15 cellular contexts compared by ENCODE assay signal in the genomic region with DNA sequence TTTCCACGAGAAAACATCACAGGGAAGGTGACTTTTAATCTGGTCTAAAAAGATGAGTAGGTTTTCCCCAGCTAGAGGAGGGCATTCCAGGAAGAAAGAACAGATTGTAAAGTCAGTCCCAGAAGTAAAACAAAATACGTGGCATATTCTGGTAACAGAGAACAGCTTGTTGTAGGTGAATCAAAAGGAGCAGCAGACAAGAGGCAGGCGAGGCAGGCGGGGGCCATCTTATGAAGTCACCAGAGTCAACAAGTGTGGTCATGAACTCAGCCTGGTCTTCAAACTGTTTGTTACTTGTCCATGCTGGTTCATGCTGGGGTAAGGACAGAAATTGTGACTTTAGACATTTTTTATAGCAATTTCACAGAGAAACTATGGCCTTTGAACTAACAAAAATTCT. TPM values are rescaled to one million over a fixed set of nuclear protein-coding genes. Genes with fewer than 3 reads are reported as not detected.
DNase-seq lines count a peak whose midpoint lies in the region; ATAC-seq and TF ChIP-seq lines count a peak whose summit lies in the region.
"Had no signal": no experiment of that assay in that cellular context is flagged by ENCODE, and none has a peak within 500 bp of the region (broad histone marks: within the 10 kb centered on the region; RNA-seq: fewer than 3 reads in every experiment).

No MANE protein-coding gene starts in this region.

- no peak overlapping the region for H3K4me3 ChIP-seq in esophagus muscularis mucosa
- no peak overlapping the region for H3K4me3 ChIP-seq in skeletal muscle tissue (ENCODE audit: low read length in 3 of 3)
- H3K4me3 ChIP-seq: coronary artery had no signal

- ATAC-seq in activated naive CD8-positive, alpha-beta T cell treated with anti-CD3 and anti-CD28 coated beads, Interleukin-2, amount 50 U/mL, for 24 hours: no peak
- ATAC-seq in GM18519 (IDR thresholded peaks at IDR 0.05; ENCODE audit: low FRiP score, unreplicated experiment): no peak

- TF ChIP-seq POLR2A in esophagus muscularis mucosa (IDR thresholded peaks at IDR 0.05; ENCODE audit: low read depth): no peak

- H3K4me1 Mint-ChIP-seq in activated naive CD8-positive, alpha-beta T cell treated with anti-CD3 and anti-CD28 coated beads, Interleukin-2, amount 50 U/mL, for 24 hours: peaks cover 9% of the 10 kb centered on the region
- H3K4me1 Mint-ChIP-seq in activated naive CD8-positive, alpha-beta T cell treated with anti-CD3 and anti-CD28 coated beads for 36 hours: no peaks in the 10 kb centered on the region

- H3K27me3 Mint-ChIP-seq in activated naive CD8-positive, alpha-beta T cell treated with anti-CD3 and anti-CD28 coated beads, Interleukin-2, amount 50 U/mL, for 24 hours: no peaks in the 10 kb centered on the region
- H3K27me3 Mint-ChIP-seq in activated naive CD8-positive, alpha-beta T cell treated with anti-CD3 and anti-CD28 coated beads for 36 hours: no peaks in the 10 kb centered on the region
- H3K27me3 Mint-ChIP-seq: activated CD4-positive, alpha-beta T cell treated with anti-CD3 and anti-CD28 coated beads, Interleukin-2, amount 10 ng/mL, durations not matched to agents 7 days and 5 days had no signal

- H3K27ac Mint-ChIP-seq in activated naive CD8-positive, alpha-beta T cell treated with anti-CD3 and anti-CD28 coated beads, Interleukin-2, amount 50 U/mL, for 24 hours: peak overlapping the region; percentile 9
- H3K27ac Mint-ChIP-seq in activated naive CD8-positive, alpha-beta T cell treated with anti-CD3 and anti-CD28 coated beads for 36 hours: no peak overlapping the region
- H3K27ac Mint-ChIP-seq: activated CD4-positive, alpha-beta T cell treated with anti-CD3 and anti-CD28 coated beads, Interleukin-2, amount 10 ng/mL, durations not matched to agents 7 days and 5 days had no signal

- H3K27ac ChIP-seq in esophagus muscularis mucosa (replicated peaks in 1 of 4): peak overlapping the region in 3 of 4 donors; percentile 23 to 78 (median 77)
- H3K27ac ChIP-seq in skeletal muscle tissue (ENCODE audit: low read depth, low read length): peak overlapping the region; percentile 88

- peaks cover 9% of the 10 kb centered on the region for H3K36me3 Mint-ChIP-seq in activated naive CD8-positive, alpha-beta T cell treated with anti-CD3 and anti-CD28 coated beads, Interleukin-2, amount 50 U/mL, for 24 hours (ENCODE audit: low read depth)
- peaks cover 15% of the 10 kb centered on the region for H3K36me3 Mint-ChIP-seq in activated naive CD8-positive, alpha-beta T cell treated with anti-CD3 and anti-CD28 coated beads for 36 hours

- H3K36me3 ChIP-seq in esophagus muscularis mucosa (peaks cover 0 to 23% (median 11%) of the 10 kb centered on the region in 4 donors), skeletal muscle tissue (ENCODE audit: control insufficient read depth in 3 of 3, insufficient read depth in 3 of 3, low read length in 3 of 3) (peaks cover 4 to 7% (median 6%) of the 10 kb centered on the region in 3 donors)

- intact Hi-C loops in esophagus muscularis mucosa (cut with DNase I): no loop called here

- H3K4me1 ChIP-seq in esophagus muscularis mucosa (peaks cover 32 to 60% (median 51%) of the 10 kb centered on the region in 4 donors), skeletal muscle tissue (ENCODE audit: control insufficient read depth in 3 of 3, insufficient read depth in 3 of 3, low read length in 3 of 3) (peaks cover 39 to 56% (median 44%) of the 10 kb centered on the region in 3 donors)

- H3K27me3 ChIP-seq in esophagus muscularis mucosa: no peaks in the 10 kb centered on the region
- no peaks in the 10 kb centered on the region for H3K27me3 ChIP-seq in skeletal muscle tissue (ENCODE audit: control insufficient read depth in 3 of 3, insufficient read depth in 3 of 3, low read length in 3 of 3)

- WGBS in esophagus muscularis mucosa: 66% methylated on average over 4 of the region's 4 CpGs

- peak overlapping the region; percentile 29 to 69 (median 63) for H3K9ac ChIP-seq in skeletal muscle tissue (ENCODE audit: low read depth in 1 of 3, low read length in 3 of 3)

- H3K4me3 Mint-ChIP-seq in activated naive CD8-positive, alpha-beta T cell treated with anti-CD3 and anti-CD28 coated beads, Interleukin-2, amount 50 U/mL, for 24 hours: no peak overlapping the region
- no peak overlapping the region for H3K4me3 Mint-ChIP-seq in activated naive CD8-positive, alpha-beta T cell treated with anti-CD3 and anti-CD28 coated beads for 36 hours
- H3K4me3 Mint-ChIP-seq: activated CD4-positive, alpha-beta T cell treated with anti-CD3 and anti-CD28 coated beads, Interleukin-2, amount 10 ng/mL, durations not matched to agents 7 days and 5 days had no signal

- DNase-seq in activated naive CD8-positive, alpha-beta T cell treated with anti-CD3 and anti-CD28 coated beads, Interleukin-2, amount 50 U/mL, for 24 hours: no peak
- no peak for DNase-seq in activated naive CD8-positive, alpha-beta T cell treated with anti-CD3 and anti-CD28 coated beads for 36 hours
- no peak for DNase-seq in esophagus muscularis mucosa (ENCODE audit: extremely low spot score)
- no peak for DNase-seq in NCI-H2029 (lab: John Stamatoyannopoulos, UW)
- DNase-seq: activated CD4-positive, alpha-beta T cell treated with anti-CD3 and anti-CD28 coated beads, Interleukin-2, amount 10 ng/mL, durations not matched to agents 7 days and 5 days; activated naive CD4-positive, alpha-beta T cell; foreskin melanocyte; KG1; NCI-H1930; stimulated activated CD4-positive, alpha-beta T cell treated with anti-CD3 and anti-CD28 coated beads, Interleukin-4, amount 100 ng/mL, for 4 hours; substantia nigra had no signal

- no peak for TF ChIP-seq CTCF in esophagus muscularis mucosa (IDR thresholded peaks at IDR 0.05)

- no peak for TF ChIP-seq EP300 in esophagus muscularis mucosa (IDR thresholded peaks at IDR 0.05)

- H3K9me3 ChIP-seq in esophagus muscularis mucosa: no peaks in the 10 kb centered on the region
- no peaks in the 10 kb centered on the region for H3K9me3 ChIP-seq in skeletal muscle tissue (ENCODE audit: control insufficient read depth in 3 of 3, low read length in 3 of 3)

- H3K9me3 Mint-ChIP-seq in activated naive CD8-positive, alpha-beta T cell treated with anti-CD3 and anti-CD28 coated beads, Interleukin-2, amount 50 U/mL, for 24 hours: no peaks in the 10 kb centered on the region
- H3K9me3 Mint-ChIP-seq in activated naive CD8-positive, alpha-beta T cell treated with anti-CD3 and anti-CD28 coated beads for 36 hours: no peaks in the 10 kb centered on the region
- H3K9me3 Mint-ChIP-seq: activated CD4-positive, alpha-beta T cell treated with anti-CD3 and anti-CD28 coated beads, Interleukin-2, amount 10 ng/mL, durations not matched to agents 7 days and 5 days had no signal

RNA-seq across cellular contexts. Expression of gene POPDC2, which starts 4.0 kb away (rescaled TPM):
- 1 to 10 TPM; 1.6 to 2.0 TPM for total RNA-seq in activated naive CD8-positive, alpha-beta T cell treated with anti-CD3 and anti-CD28 coated beads for 36 hours
- total RNA-seq in esophagus muscularis mucosa: 10 to 100 TPM; 67.9 to 92.6 (median 79.3) TPM
- total RNA-seq in skeletal muscle tissue: 13.6 TPM

RNA-seq across cellular contexts. Expression of gene COX17, which starts 12.8 kb away (rescaled TPM):
- total RNA-seq in activated naive CD8-positive, alpha-beta T cell treated with anti-CD3 and anti-CD28 coated beads for 36 hours: 10 to 100 TPM; 79.5 to 85.9 TPM
- 10 to 100 TPM; 36.3 to 76.4 (median 61.6) TPM for total RNA-seq in esophagus muscularis mucosa
- total RNA-seq in skeletal muscle tissue: 24.5 TPM

RNA-seq across cellular contexts. Expression of gene CFAP91, which starts 38.5 kb away (rescaled TPM):
- total RNA-seq in activated naive CD8-positive, alpha-beta T cell treated with anti-CD3 and anti-CD28 coated beads for 36 hours: under 1 TPM; 0.28 to 0.47 TPM
- total RNA-seq in esophagus muscularis mucosa: 1 to 10 TPM; 1.5 to 6.5 (median 4.4) TPM
- total RNA-seq in skeletal muscle tissue: under 0.01 TPM
- total RNA-seq: activated CD4-positive, alpha-beta T cell treated with anti-CD3 and anti-CD28 coated beads, Interleukin-2, amount 10 ng/mL, durations not matched to agents 7 days and 5 days; osteocyte had no signal
